Comparison of ENCODE assay signal across 12 cellular contexts in the genomic region with DNA sequence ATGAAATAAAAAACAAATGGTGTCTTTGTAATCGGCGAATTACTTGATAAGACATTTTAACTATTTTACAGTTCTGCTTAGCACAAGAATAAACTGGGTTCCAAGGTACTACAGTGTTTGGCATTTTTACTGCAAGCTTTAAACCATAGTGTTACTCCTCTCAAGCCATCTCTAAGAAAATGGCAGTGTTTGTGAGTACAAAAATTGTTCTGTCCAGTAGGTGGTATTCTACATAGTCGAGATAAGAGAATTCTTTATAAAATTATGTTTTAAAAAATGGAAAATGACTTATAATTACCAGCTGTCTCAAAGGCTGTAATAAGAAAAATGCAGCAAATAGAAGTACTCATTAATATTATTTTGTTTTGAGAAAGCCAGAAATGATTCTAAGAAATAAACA.
A peak's percentile ranks its signal among the peaks of the same experiment; 100 is the strongest.
DNase-seq lines count a peak whose midpoint lies in the region; ATAC-seq and TF ChIP-seq lines count a peak whose summit lies in the region.
"Had no signal": no experiment of that assay in that cellular context is flagged by ENCODE, and none has a peak within 500 bp of the region (broad histone marks: within the 10 kb centered on the region; RNA-seq: fewer than 3 reads in every experiment).

No MANE protein-coding gene starts in this region.

- ATAC-seq in stimulated activated naive CD8-positive, alpha-beta T cell treated with anti-CD3 and anti-CD28 coated beads, Interleukin-15, Interleukin-2, amounts not matched to agents 100 U/mL and 50 U/mL, for 24 hours, result no peak
- ATAC-seq in GM21529 (IDR thresholded peaks at IDR 0.05; ENCODE audit: unreplicated experiment), result no peak

- H3K27me3 Mint-ChIP-seq in stimulated activated naive CD8-positive, alpha-beta T cell treated with anti-CD3 and anti-CD28 coated beads, Interleukin-15, Interleukin-2, amounts not matched to agents 100 ng/mL and 50 ng/mL, for 24 hours, result no peaks in the 10 kb centered on the region

- peaks cover 7% of the 10 kb centered on the region for H3K9me3 Mint-ChIP-seq in stimulated activated naive CD8-positive, alpha-beta T cell treated with anti-CD3 and anti-CD28 coated beads, Interleukin-15, Interleukin-2, amounts not matched to agents 100 ng/mL and 50 ng/mL, for 24 hours

- no peak for DNase-seq in stimulated activated naive CD8-positive, alpha-beta T cell treated with anti-CD3 and anti-CD28 coated beads, Interleukin-15, Interleukin-2, amounts not matched to agents 100 U/mL and 50 U/mL, for 24 hours
- peak; percentile 60 for DNase-seq in RKO (ENCODE audit: low spot score)
- DNase-seq in fibroblast of pulmonary artery (ENCODE audit: low read depth), result peak; percentile 10
- DNase-seq in putamen (ENCODE audit: low spot score), result no peak
- DNase-seq in head of caudate nucleus, result no peak
- DNase-seq: C1 segment of cervical spinal cord, DMS153, NCI-H1417 treated with DMSO at 0.1 percent for 48 hours, NCI-H2081, NCI-H524 had no signal

- no peak overlapping the region for H3K4me3 ChIP-seq in fibroblast of pulmonary artery (replicated peaks; ENCODE audit: low read depth, low read length)

- peaks cover 34% of the 10 kb centered on the region for H3K4me1 Mint-ChIP-seq in stimulated activated naive CD8-positive, alpha-beta T cell treated with anti-CD3 and anti-CD28 coated beads, Interleukin-15, Interleukin-2, amounts not matched to agents 100 ng/mL and 50 ng/mL, for 24 hours (ENCODE audit: low read depth)

- no peak overlapping the region for H3K27ac Mint-ChIP-seq in stimulated activated naive CD8-positive, alpha-beta T cell treated with anti-CD3 and anti-CD28 coated beads, Interleukin-15, Interleukin-2, amounts not matched to agents 100 ng/mL and 50 ng/mL, for 24 hours

- H3K36me3 Mint-ChIP-seq in stimulated activated naive CD8-positive, alpha-beta T cell treated with anti-CD3 and anti-CD28 coated beads, Interleukin-15, Interleukin-2, amounts not matched to agents 100 ng/mL and 50 ng/mL, for 24 hours (ENCODE audit: low read depth), result peaks cover 78% of the 10 kb centered on the region

- no peak for TF ChIP-seq CTCF in fibroblast of pulmonary artery (IDR thresholded peaks at IDR 0.05; ENCODE audit: low read length, missing control alignments)

- H3K4me3 Mint-ChIP-seq in stimulated activated naive CD8-positive, alpha-beta T cell treated with anti-CD3 and anti-CD28 coated beads, Interleukin-15, Interleukin-2, amounts not matched to agents 100 ng/mL and 50 ng/mL, for 24 hours, result peak overlapping the region; percentile 5

- intact Hi-C loops in head of caudate nucleus (cut with DNase I), result no loop called here

Comparison
In these comparisons a context has a peak if more than half of its experiments do, and no peak if none do; other contexts are left out.
1. DNase-seq: peak in RKO (single experiment) and fibroblast of pulmonary artery (single experiment); none in stimulated activated naive CD8-positive, alpha-beta T cell treated with anti-CD3 and anti-CD28 coated beads, Interleukin-15, Interleukin-2, amounts not matched to agents 100 U/mL and 50 U/mL, for 24 hours (single experiment), putamen (single experiment) and head of caudate nucleus (0 of 42).